In the genomic region with DNA sequence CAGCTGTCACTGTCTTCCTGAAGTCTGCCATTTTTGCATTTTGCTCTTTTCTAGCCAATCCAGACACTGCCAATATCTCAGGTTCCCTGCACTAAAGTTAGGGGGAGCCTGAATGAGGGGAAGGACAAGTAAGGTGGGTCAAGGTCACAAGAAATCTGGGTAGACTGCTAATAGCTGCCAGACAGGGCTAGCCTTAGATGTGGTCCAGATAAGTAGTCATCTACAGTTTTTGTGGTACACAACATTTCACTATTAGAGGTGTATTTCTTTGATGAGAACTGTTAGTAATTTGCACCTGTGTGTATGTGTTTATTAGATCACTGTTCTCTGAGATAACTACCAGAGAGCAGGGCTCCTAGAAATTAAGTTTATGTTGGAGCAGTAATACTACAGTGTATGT, we compare ENCODE assay signal across 25 cellular contexts. TPM values are rescaled to one million over a fixed set of nuclear protein-coding genes. Genes with fewer than 3 reads are reported as not detected.
"Had no signal": no experiment of that assay in that cellular context is flagged by ENCODE, and none has a peak within 500 bp of the region (broad histone marks: within the 10 kb centered on the region; RNA-seq: fewer than 3 reads in every experiment).

No MANE protein-coding gene starts in this region.

- H3K27ac ChIP-seq: Peyer's patch, SJCRH30 had no signal

- H3K36me3 ChIP-seq: MG63, Peyer's patch, SJCRH30 had no signal

- H3K27me3 ChIP-seq: MG63, Peyer's patch, SJCRH30 had no signal

- H3K9me3 ChIP-seq: MG63, Peyer's patch, SJCRH30 had no signal

- ATAC-seq: PC-3, Right ventricle myocardium inferior, SK-N-SH treated with all-trans-retinoic acid at 6 μM for 48 hours had no signal

- H3K4me1 ChIP-seq: Peyer's patch had no signal

- H3K4me3 ChIP-seq: MG63, Peyer's patch, SJCRH30 had no signal

- DNase-seq: IMR-90, Karpas-422, KG1, MG63, NCI-H1092, NCI-H1105 treated with DMSO at 0.1 percent for 48 hours, NCI-H1417 treated with DMSO at 0.1 percent for 48 hours, NCI-H146, NCI-H1694 treated with DMSO at 0.1 percent for 48 hours, NCI-H1930, NCI-H2081, NCI-H2107, NCI-H2227 treated with DMSO at 0.1 percent for 48 hours, NCI-H524, NCI-H526 treated with DMSO at 0.1 percent for 48 hours, NCI-H774, PC-3, Peyer's patch, SHP77 treated with DMSO at 0.1 percent for 48 hours had no signal

RNA-seq across cellular contexts. Expression of a gene that starts 9.4 kb away (rescaled TPM):
- total RNA-seq: HT-29, NCI-H460, PC-3, Peyer's patch, RPMI7951 had no signal
